16 cellular contexts compared by ENCODE assay signal in genomic region chr5:72125931-72126620, GRCh38. TPM values are rescaled to one million over a fixed set of nuclear protein-coding genes. Genes with fewer than 3 reads are reported as not detected.
DNase-seq lines count a peak whose midpoint lies in the region; ATAC-seq and TF ChIP-seq lines count a peak whose summit lies in the region.
"Had no signal": no experiment of that assay in that cellular context is flagged by ENCODE, and none has a peak within 500 bp of the region (broad histone marks: within the 10 kb centered on the region; RNA-seq: fewer than 3 reads in every experiment).

No MANE protein-coding gene starts in this region.

- no peak for TF ChIP-seq CTCF in PC-3 (conservative IDR thresholded peaks at IDR 0.05; ENCODE audit: low read depth, low read length)

- H3K9me2 ChIP-seq in GM23248 (ENCODE audit: insufficient read depth) (no peaks in the 10 kb centered on the region), PC-3 (replicated peaks; ENCODE audit: low read length) (no peaks in the 10 kb centered on the region)

- peaks cover 41% of the 10 kb centered on the region for H3K27me3 Mint-ChIP-seq in activated T-helper 17 cell treated with anti-CD3 and anti-CD28 coated beads, Interleukin-2, amount 50 U/mL, for 72 hours

- H3K9ac ChIP-seq in GM23248, result no peak overlapping the region
- H3K9ac ChIP-seq in PC-3 (ENCODE audit: low read length), result no peak overlapping the region
- H3K9ac ChIP-seq: parathyroid adenoma had no signal

- 8 to 10% methylated on average over 1 of the region's 1 CpG for WGBS in GM23248 (ENCODE audit: low coverage in 1 of 2, low lambda C conversion rate in 2 of 2, missing lambda C conversion rate in 2 of 2), 2 experiments

- H2AFZ ChIP-seq in GM23248 (no peak overlapping the region), PC-3 (ENCODE audit: low read length) (no peak overlapping the region)
- H2AFZ ChIP-seq: parathyroid adenoma had no signal

- H3K9me3 ChIP-seq in GM23248 (ENCODE audit: low read depth) (no peaks in the 10 kb centered on the region), PC-3 (ENCODE audit: low read length) (no peaks in the 10 kb centered on the region)

- POLR2A ChIA-PET in PC-3 (lab: Charles Lee; ENCODE audit: unreplicated experiment), result interaction anchor here (0.6 kb wide), 1 partner anchor 138 kb away, joined by 3 read pairs; no protein-coding TSS in a partner anchor

- H3K4me3 ChIP-seq in GM23248, result no peak overlapping the region
- no peak overlapping the region for H3K4me3 ChIP-seq in PC-3 (ENCODE audit: low read length)

- no peak overlapping the region for H3K27ac Mint-ChIP-seq in activated T-helper 17 cell treated with anti-CD3 and anti-CD28 coated beads, Interleukin-2, amount 50 U/mL, for 72 hours
- H3K27ac Mint-ChIP-seq: activated CD4-positive, alpha-beta T cell treated with anti-CD3 and anti-CD28 coated beads for 36 hours; activated naive CD4-positive, alpha-beta T cell treated with anti-CD3 and anti-CD28 coated beads, Interleukin-2, amount 50 U/mL, for 72 hours; CD14-positive monocyte; T-helper 2 cell treated with Interferon-gamma antibody and Interleukin-4, amounts not matched to agents 5 μg/mL and 100 μg/mL, for 36 hours had no signal

- no peaks in the 10 kb centered on the region for H3K36me3 Mint-ChIP-seq in activated T-helper 17 cell treated with anti-CD3 and anti-CD28 coated beads, Interleukin-2, amount 50 U/mL, for 72 hours (ENCODE audit: low read depth)
- H3K36me3 Mint-ChIP-seq: activated naive CD4-positive, alpha-beta T cell treated with anti-CD3 and anti-CD28 coated beads, Interleukin-2, amount 50 U/mL, for 72 hours; CD14-positive monocyte had no signal

- H3K36me3 ChIP-seq in GM23248 (ENCODE audit: low read depth), result peaks cover 32% of the 10 kb centered on the region
- H3K36me3 ChIP-seq in PC-3 (ENCODE audit: low read depth, low read length), result no peaks in the 10 kb centered on the region

- DNase-seq in GM23248 (peak; percentile 51), PC-3 (no peak), renal cortical epithelial cell (ENCODE audit: low read depth) (peak; percentile 52)
- DNase-seq: activated CD4-positive, alpha-beta T cell treated with anti-CD3 and anti-CD28 coated beads for 36 hours; activated CD8-positive, alpha-beta memory T cell treated with anti-CD3 and anti-CD28 coated beads, Interleukin-2, amount 50 U/mL, for 48 hours; head of caudate nucleus; kidney glomerular epithelial cell; NCI-H1694 treated with DMSO at 0.1 percent for 48 hours had no signal

- ATAC-seq in PC-3, result no peak; the same call in 1 of the 2 replicates
- peak; percentile 18 for ATAC-seq in esophagus mucosa
- no peak for ATAC-seq in HG02678 (IDR thresholded peaks at IDR 0.05; ENCODE audit: unreplicated experiment)
- no peak for ATAC-seq in HG02763 (IDR thresholded peaks at IDR 0.05; ENCODE audit: unreplicated experiment)
- no peak for ATAC-seq in activated T-helper 17 cell treated with anti-CD3 and anti-CD28 coated beads, Interleukin-2, amount 50 U/mL, for 72 hours (replicated peaks)
- ATAC-seq: activated CD4-positive, alpha-beta T cell treated with anti-CD3 and anti-CD28 coated beads for 36 hours; activated naive CD4-positive, alpha-beta T cell treated with anti-CD3 and anti-CD28 coated beads, Interleukin-2, amount 50 U/mL, for 72 hours had no signal

- H3K4me1 ChIP-seq in GM23248 (ENCODE audit: insufficient read depth), result peaks cover 51% of the 10 kb centered on the region
- peaks cover 11% of the 10 kb centered on the region for H3K4me1 ChIP-seq in PC-3 (ENCODE audit: insufficient read depth, low read length)
- H3K4me1 ChIP-seq: parathyroid adenoma had no signal

- peaks cover 8% of the 10 kb centered on the region; the same call in 1 of the 2 replicates for H4K20me1 ChIP-seq in GM23248 (ENCODE audit: insufficient read depth)
- H4K20me1 ChIP-seq in PC-3 (ENCODE audit: low read length), result no peaks in the 10 kb centered on the region

- in situ Hi-C loops in GM23248 (cut with MboI), result no loop called here

- CTCF ChIA-PET in PC-3 (lab: Charles Lee), result no interaction called here

- no peak overlapping the region for H3K4me3 Mint-ChIP-seq in activated T-helper 17 cell treated with anti-CD3 and anti-CD28 coated beads, Interleukin-2, amount 50 U/mL, for 72 hours
- H3K4me3 Mint-ChIP-seq: activated CD4-positive, alpha-beta T cell treated with anti-CD3 and anti-CD28 coated beads for 36 hours; CD14-positive monocyte; T-helper 2 cell treated with Interferon-gamma antibody and Interleukin-4, amounts not matched to agents 5 μg/mL and 100 μg/mL, for 36 hours had no signal

- H3K79me2 ChIP-seq in GM23248 (ENCODE audit: insufficient read depth), result peaks cover 80% of the 10 kb centered on the region
- no peaks in the 10 kb centered on the region for H3K79me2 ChIP-seq in PC-3 (ENCODE audit: low read length)
- H3K79me2 ChIP-seq: parathyroid adenoma had no signal

- no peak overlapping the region; the same call in 1 of the 2 replicates for H3K27ac ChIP-seq in GM23248
- no peak overlapping the region for H3K27ac ChIP-seq in PC-3 (ENCODE audit: low read length)
- H3K27ac ChIP-seq: parathyroid adenoma had no signal

- no TSS peak for BruUV-seq in PC-3 (replicated peaks; lab: Mats Ljungman, UMichigan)

- peak overlapping the region; percentile 53 for H3K4me2 ChIP-seq in GM23248 (ENCODE audit: unreplicated experiment)
- H3K4me2 ChIP-seq in PC-3 (ENCODE audit: low read length), result peak overlapping the region; percentile 43

- intact Hi-C loops in PC-3 (cut with micrococcal nuclease), result no loop called here

- no peaks in the 10 kb centered on the region for H3K4me1 Mint-ChIP-seq in activated T-helper 17 cell treated with anti-CD3 and anti-CD28 coated beads, Interleukin-2, amount 50 U/mL, for 72 hours
- H3K4me1 Mint-ChIP-seq: activated CD4-positive, alpha-beta T cell treated with anti-CD3 and anti-CD28 coated beads for 36 hours; CD14-positive monocyte had no signal

- peaks cover 51% of the 10 kb centered on the region for H3F3A ChIP-seq in GM23248 (ENCODE audit: insufficient read depth)
- no peaks in the 10 kb centered on the region for H3F3A ChIP-seq in PC-3 (ENCODE audit: low read length, unreplicated experiment)

- no peaks in the 10 kb centered on the region for H3K27me3 ChIP-seq in GM23248 (replicated peaks; ENCODE audit: insufficient read depth)
- no peaks in the 10 kb centered on the region for H3K27me3 ChIP-seq in PC-3 (ENCODE audit: low read length)

- H3K9me3 Mint-ChIP-seq in activated T-helper 17 cell treated with anti-CD3 and anti-CD28 coated beads, Interleukin-2, amount 50 U/mL, for 72 hours, result no peaks in the 10 kb centered on the region
- H3K9me3 Mint-ChIP-seq: activated naive CD4-positive, alpha-beta T cell treated with anti-CD3 and anti-CD28 coated beads, Interleukin-2, amount 50 U/mL, for 72 hours; CD14-positive monocyte; T-helper 2 cell treated with Interferon-gamma antibody and Interleukin-4, amounts not matched to agents 5 μg/mL and 100 μg/mL, for 36 hours had no signal

RNA-seq across cellular contexts. Expression of gene MAP1B, which starts 18.8 kb away (rescaled TPM):
- total RNA-seq in GM23248 (2014; rRNA removed; shearing (Covaris generic)), result 71.7 and 149 TPM in 2 replicates
- polyA plus RNA-seq in GM23248 (2016; fragmentation: Nextera tagmentation; extraction: Ambion mirVana), result 261 and 267 TPM in 2 replicates
- 12.8 and 18.2 TPM in 2 replicates for total RNA-seq in PC-3 (2014; rRNA removed)
- 8.4 TPM for total RNA-seq in esophagus mucosa
- total RNA-seq in renal cortical epithelial cell, result 91.0 and 156 TPM in 2 replicates
- under 1 TPM; 0.04 to 0.11 TPM for total RNA-seq in activated T-helper 17 cell treated with anti-CD3 and anti-CD28 coated beads, Interleukin-2, amount 50 U/mL, for 72 hours
